ENCODE assay signal across 7 cellular contexts in the genomic region with DNA sequence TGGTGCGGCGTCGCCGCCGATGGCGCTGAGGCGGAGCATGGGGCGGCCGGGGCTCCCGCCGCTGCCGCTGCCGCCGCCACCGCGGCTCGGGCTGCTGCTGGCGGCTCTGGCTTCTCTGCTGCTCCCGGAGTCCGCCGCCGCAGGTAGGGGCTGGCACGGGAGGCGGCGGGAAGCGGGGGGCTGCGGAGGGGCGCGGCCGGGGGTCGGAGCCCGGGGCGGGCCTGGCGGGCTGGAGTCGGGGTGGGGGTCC. TPM values are rescaled to one million over a fixed set of nuclear protein-coding genes. Genes with fewer than 3 reads are reported as not detected.
DNase-seq lines count a peak whose midpoint lies in the region; ATAC-seq and TF ChIP-seq lines count a peak whose summit lies in the region.

No MANE protein-coding gene starts in this region.

- DNase-seq in caudate nucleus (lab: John Stamatoyannopoulos, UW) (no peak), lung (ENCODE audit: low spot score) (no peak), tibial artery (no peak), omental fat pad (ENCODE audit: low spot score) (no peak), HuH-7 (ENCODE audit: low spot score) (no peak)
- DNase-seq in activated CD4-positive, alpha-beta T cell treated with anti-CD3 and anti-CD28 coated beads, Interleukin-2, amount 50 U/mL, for 4 hours, result no peak

- 2 to 4% methylated on average over 31 to 35 of the region's 35 CpGs for WGBS in lung, 2 donors

- H3K36me3 ChIP-seq in KOPT-K1 (ENCODE audit: insufficient read depth, low read length) (no peaks in the 10 kb centered on the region), lung (ENCODE audit: control insufficient read depth in 2 of 2, insufficient read depth in 2 of 2, low read length in 2 of 2) (no peaks in the 10 kb centered on the region), tibial artery (no peaks in the 10 kb centered on the region)

- ATAC-seq in lung (ENCODE audit: insufficient read depth, low FRiP score), result no peak
- ATAC-seq in omental fat pad (ENCODE audit: low FRiP score), result no peak

- H3K27ac ChIP-seq in KOPT-K1 (ENCODE audit: low read depth, low read length, poor library complexity, severe bottlenecking) (peak overlapping the region; percentile 34), caudate nucleus (ENCODE audit: low read depth, low read length) (peak overlapping the region; percentile 89), lung (ENCODE audit: low read depth in 1 of 2, low read length in 1 of 2) (no peak overlapping the region), tibial artery (peak overlapping the region; percentile 22 to 43)

- H3K9me3 ChIP-seq in KOPT-K1 (ENCODE audit: insufficient read depth, low read length, poor library complexity, severe bottlenecking), result no peaks in the 10 kb centered on the region
- peaks cover 0 to 3% of the 10 kb centered on the region in 2 donors for H3K9me3 ChIP-seq in lung (ENCODE audit: control insufficient read depth in 2 of 2, insufficient read depth in 1 of 2, low read length in 1 of 2)
- H3K9me3 ChIP-seq in tibial artery, result no peaks in the 10 kb centered on the region

- H3K27me3 ChIP-seq in lung (ENCODE audit: control insufficient read depth, insufficient read depth), result no peaks in the 10 kb centered on the region
- no peaks in the 10 kb centered on the region for H3K27me3 ChIP-seq in tibial artery

- TF ChIP-seq CTCF in lung (IDR thresholded peaks at IDR 0.05; ENCODE audit: control extremely low read depth, extremely low read depth), result no peak
- no peak for TF ChIP-seq CTCF in tibial artery (IDR thresholded peaks at IDR 0.05)
- TF ChIP-seq CTCF in omental fat pad (IDR thresholded peaks at IDR 0.05), result no peak

- H3K4me3 ChIP-seq in lung (peak overlapping the region; percentile 52), tibial artery (peak overlapping the region; percentile 61 to 72)

- H3K4me1 ChIP-seq in lung (ENCODE audit: control insufficient read depth in 2 of 2, insufficient read depth in 2 of 2, low read length in 2 of 2) (peaks cover 0 to 14% of the 10 kb centered on the region in 2 donors), tibial artery (peaks cover 0 to 21% (median 18%) of the 10 kb centered on the region in 4 donors)

- intact Hi-C loops in tibial artery (cut with DNase I; ENCODE audit: low total_unique reads), result no loop called here

RNA-seq across cellular contexts. Expression of a gene that starts 0.2 kb away (rescaled TPM):
- total RNA-seq in lung, result 10 to 100 TPM; 13.8 to 17.9 TPM
- 10 to 100 TPM in 1 of 2 donors, 1 to 10 TPM in 1; 4.2 to 11.5 TPM for polyA plus RNA-seq in lung
- total RNA-seq in omental fat pad, result 10 to 100 TPM; 13.4 to 59.9 (median 40.6) TPM

RNA-seq across cellular contexts. Expression of a gene that starts 15.1 kb away (rescaled TPM):
- total RNA-seq in lung, result 10 to 100 TPM; 23.0 to 37.4 TPM
- 10 to 100 TPM; 10.4 TPM for polyA plus RNA-seq in lung
- 10 to 100 TPM; 16.4 to 29.1 (median 20.3) TPM for total RNA-seq in omental fat pad

RNA-seq across cellular contexts. Expression of a gene that starts 45.5 kb away (rescaled TPM):
- 10 to 100 TPM in 1 of 2 donors, 1 to 10 TPM in 1; 1.3 to 10.6 TPM for total RNA-seq in lung
- polyA plus RNA-seq in lung, result 1 to 10 TPM; 4.8 to 7.2 TPM
- 1 to 10 TPM in 1 of 4 donors, under 1 TPM in 2, not detected in 1; 0.19 to 1.3 (median 0.84) TPM for total RNA-seq in omental fat pad

Comparison
In these comparisons a context has a peak if more than half of its experiments do, and no peak if none do; other contexts are left out.
1. H3K27ac ChIP-seq: peak in KOPT-K1 (single experiment), caudate nucleus (single experiment) and tibial artery (2 of 2); none in lung (0 of 2).